In genomic region chr1:156505679-156506298, GRCh38 we compare ENCODE assay signal across 1 cellular context.
TF ChIP-seq lines count a peak whose summit lies in the region.

No MANE protein-coding gene starts in this region.

TF ChIP-seq in IMR-90, 13 proteins besides CTCF, POLR2A, EP300 and RAD21:
- no peak for TF ChIP-seq CHD1 (IDR thresholded peaks at IDR 0.05; ENCODE audit: low read depth, low read length)
- no peak for TF ChIP-seq SMC3 (IDR thresholded peaks at IDR 0.05; ENCODE audit: low read depth, low read length)
- TF ChIP-seq BHLHE40 (IDR thresholded peaks at IDR 0.05; ENCODE audit: low read depth, low read length) = no peak
- TF ChIP-seq, protein P1, sequence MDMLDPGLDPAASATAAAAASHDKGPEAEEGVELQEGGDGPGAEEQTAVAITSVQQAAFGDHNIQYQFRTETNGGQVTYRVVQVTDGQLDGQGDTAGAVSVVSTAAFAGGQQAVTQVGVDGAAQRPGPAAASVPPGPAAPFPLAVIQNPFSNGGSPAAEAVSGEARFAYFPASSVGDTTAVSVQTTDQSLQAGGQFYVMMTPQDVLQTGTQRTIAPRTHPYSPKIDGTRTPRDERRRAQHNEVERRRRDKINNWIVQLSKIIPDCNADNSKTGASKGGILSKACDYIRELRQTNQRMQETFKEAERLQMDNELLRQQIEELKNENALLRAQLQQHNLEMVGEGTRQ (IDR thresholded peaks at IDR 0.05; ENCODE audit: low read depth, low read length) = no peak
- TF ChIP-seq MXI1 (IDR thresholded peaks at IDR 0.05; ENCODE audit: borderline replicate concordance, low read depth, low read length) = no peak
- no peak for TF ChIP-seq MAFK (IDR thresholded peaks at IDR 0.05; ENCODE audit: low read depth, low read length)
- TF ChIP-seq, protein P2, sequence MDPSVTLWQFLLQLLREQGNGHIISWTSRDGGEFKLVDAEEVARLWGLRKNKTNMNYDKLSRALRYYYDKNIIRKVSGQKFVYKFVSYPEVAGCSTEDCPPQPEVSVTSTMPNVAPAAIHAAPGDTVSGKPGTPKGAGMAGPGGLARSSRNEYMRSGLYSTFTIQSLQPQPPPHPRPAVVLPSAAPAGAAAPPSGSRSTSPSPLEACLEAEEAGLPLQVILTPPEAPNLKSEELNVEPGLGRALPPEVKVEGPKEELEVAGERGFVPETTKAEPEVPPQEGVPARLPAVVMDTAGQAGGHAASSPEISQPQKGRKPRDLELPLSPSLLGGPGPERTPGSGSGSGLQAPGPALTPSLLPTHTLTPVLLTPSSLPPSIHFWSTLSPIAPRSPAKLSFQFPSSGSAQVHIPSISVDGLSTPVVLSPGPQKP (IDR thresholded peaks at IDR 0.05; ENCODE audit: borderline replicate concordance, low read depth, low read length) = no peak
- TF ChIP-seq RFX5 (IDR thresholded peaks at IDR 0.05; ENCODE audit: low read depth, low read length) = no peak
